1 cellular context compared by ENCODE assay signal in genomic region chr2:238143239-238143951, GRCh38.
A peak's percentile ranks its signal among the peaks of the same experiment; 100 is the strongest.
TF ChIP-seq lines count a peak whose summit lies in the region.

No MANE protein-coding gene starts in this region.

TF ChIP-seq in H1, 55 proteins besides CTCF, POLR2A, EP300 and RAD21:
- no peak for TF ChIP-seq BRCA1 (IDR thresholded peaks at IDR 0.05; ENCODE audit: low read depth, low read length)
- peak; percentile 56; the same call in 1 of the 2 replicates for TF ChIP-seq KDM1A (IDR thresholded peaks at IDR 0.05; ENCODE audit: borderline replicate concordance, low read length)
